In genomic region chr19:44754743-44755066, GRCh38 we compare ENCODE assay signal across 9 cellular contexts. TPM values are rescaled to one million over a fixed set of nuclear protein-coding genes. Genes with fewer than 3 reads are reported as not detected.
A peak's percentile ranks its signal among the peaks of the same experiment; 100 is the strongest.
DNase-seq lines count a peak whose midpoint lies in the region; ATAC-seq, FAIRE-seq and TF ChIP-seq lines count a peak whose summit lies in the region.
"Had no signal": no experiment of that assay in that cellular context is flagged by ENCODE, and none has a peak within 500 bp of the region (broad histone marks: within the 10 kb centered on the region; RNA-seq: fewer than 3 reads in every experiment).

No MANE protein-coding gene starts in this region.

- H3K4me3 ChIP-seq in GM23338 (peak overlapping the region; percentile 72), WERI-Rb-1 (ENCODE audit: low read depth, low read length) (peak overlapping the region; percentile 65), right cardiac atrium (ENCODE audit: low read length) (peak overlapping the region; percentile 61), skin epidermis (peak overlapping the region; percentile 23 to 81 (median 36))

- intact Hi-C loops in right cardiac atrium (cut with DNase I), result no loop called here

- H3K36me3 ChIP-seq in GM23338 (ENCODE audit: insufficient read depth) (no peaks in the 10 kb centered on the region), WERI-Rb-1 (peaks cover 5% of the 10 kb centered on the region)

- H3K4me3 Mint-ChIP-seq in GM23338, result peak overlapping the region; percentile 72

- TF ChIP-seq CTCF in GM23338 (conservative IDR thresholded peaks at IDR 0.05; ENCODE audit: low read depth in 2 of 2) (no peak), WERI-Rb-1 (IDR thresholded peaks at IDR 0.05; ENCODE audit: low read depth, low read length) (no peak)

- WGBS in right cardiac atrium, result 37% methylated on average over 10 of the region's 10 CpGs

- peak overlapping the region; percentile 94 for H3K4me2 ChIP-seq in GM23338

- H4K20me1 ChIP-seq in GM23338 (replicated peaks; ENCODE audit: insufficient read depth), result no peaks in the 10 kb centered on the region

- H3K4me1 ChIP-seq in GM23338 (ENCODE audit: insufficient read depth) (peaks cover 33% of the 10 kb centered on the region), right cardiac atrium (ENCODE audit: control insufficient read depth, insufficient read depth, low read length) (peaks cover 33% of the 10 kb centered on the region)

- H3K36me3 Mint-ChIP-seq in GM23338 (ENCODE audit: low read depth), result no peaks in the 10 kb centered on the region

- DNase-seq in GM23338 (ENCODE audit: low spot score) (peak; percentile 43), WERI-Rb-1 (no peak), right cardiac atrium (peak in 1 of 3 donors; percentile 21), H54 (ENCODE audit: insufficient read length, low spot score) (no peak), COR-L47 (lab: John Stamatoyannopoulos, UW) (no peak), islet precursor cell (no peak), NCI-H82 (lab: John Stamatoyannopoulos, UW) (no peak)

- H3K9me3 ChIP-seq in WERI-Rb-1 (ENCODE audit: severe bottlenecking), result no peaks in the 10 kb centered on the region
- H3K9me3 ChIP-seq in right cardiac atrium (ENCODE audit: control insufficient read depth, low read length), result no peaks in the 10 kb centered on the region

- no peaks in the 10 kb centered on the region for H3K79me2 ChIP-seq in GM23338 (replicated peaks; ENCODE audit: insufficient read depth)

- no peaks in the 10 kb centered on the region for H3K9me2 ChIP-seq in GM23338 (ENCODE audit: insufficient read depth)

- FAIRE-seq in H54 (lab: Jason Lieb, UNC), result no peak
- FAIRE-seq: endometrium had no signal

- peaks cover 16% of the 10 kb centered on the region; the same call in 1 of the 2 replicates for H3F3A ChIP-seq in GM23338 (replicated peaks; ENCODE audit: low read depth)

- H3K27me3 ChIP-seq in GM23338 (ENCODE audit: insufficient read depth), result peaks cover 88% of the 10 kb centered on the region
- H3K27me3 ChIP-seq in WERI-Rb-1 (ENCODE audit: insufficient read depth, low read depth, severe bottlenecking), result no peaks in the 10 kb centered on the region
- no peaks in the 10 kb centered on the region for H3K27me3 ChIP-seq in right cardiac atrium (ENCODE audit: control insufficient read depth, insufficient read depth)

- H3K27ac ChIP-seq in GM23338 (ENCODE audit: low read depth) (no peak overlapping the region), WERI-Rb-1 (peak overlapping the region; percentile 81), right cardiac atrium (ENCODE audit: low read length) (peak overlapping the region; percentile 68), skin epidermis (peak overlapping the region in 20 of 21 experiments; percentile 79 to 99 (median 97))

- ATAC-seq in GM23338, result no peak
- ATAC-seq in right cardiac atrium, result no peak

- H3K4me1 Mint-ChIP-seq in GM23338, result peaks cover 32% of the 10 kb centered on the region

- H3K9me3 Mint-ChIP-seq in GM23338, result no peaks in the 10 kb centered on the region; the same call in 2 of the 3 replicates

- H3K27me3 Mint-ChIP-seq in GM23338 (ENCODE audit: insufficient read depth, low read depth, poor library complexity), result peaks cover 82% of the 10 kb centered on the region

- TF ChIP-seq POLR2A in H54 (IDR thresholded peaks at IDR 0.05; ENCODE audit: low read depth, low read length), result no peak

- H3K27ac Mint-ChIP-seq in GM23338, result no peak overlapping the region

- peak overlapping the region; percentile 96 for H2AFZ ChIP-seq in GM23338

TF ChIP-seq in GM23338, 12 proteins besides CTCF, POLR2A, EP300 and RAD21:
- TF ChIP-seq EZH2 (IDR thresholded peaks at IDR 0.05; ENCODE audit: low read depth, unreplicated experiment), result peak; percentile 10
- TF ChIP-seq, protein P1, sequence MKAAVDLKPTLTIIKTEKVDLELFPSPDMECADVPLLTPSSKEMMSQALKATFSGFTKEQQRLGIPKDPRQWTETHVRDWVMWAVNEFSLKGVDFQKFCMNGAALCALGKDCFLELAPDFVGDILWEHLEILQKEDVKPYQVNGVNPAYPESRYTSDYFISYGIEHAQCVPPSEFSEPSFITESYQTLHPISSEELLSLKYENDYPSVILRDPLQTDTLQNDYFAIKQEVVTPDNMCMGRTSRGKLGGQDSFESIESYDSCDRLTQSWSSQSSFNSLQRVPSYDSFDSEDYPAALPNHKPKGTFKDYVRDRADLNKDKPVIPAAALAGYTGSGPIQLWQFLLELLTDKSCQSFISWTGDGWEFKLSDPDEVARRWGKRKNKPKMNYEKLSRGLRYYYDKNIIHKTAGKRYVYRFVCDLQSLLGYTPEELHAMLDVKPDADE (IDR thresholded peaks at IDR 0.05), result no peak
TF ChIP-seq in GM23338: peak in this region for 1.

RNA-seq across cellular contexts. Expression of gene BCL3, which starts 6.2 kb away (rescaled TPM):
- total RNA-seq in GM23338 (2014; rRNA removed; shearing (Covaris generic)), result 0.62 and 1.4 TPM in 2 replicates
- polyA plus RNA-seq in GM23338 (2016; fragmentation: Nextera tagmentation; extraction: Ambion mirVana) (3.3 and 4.1 TPM in 2 replicates), right cardiac atrium (25.8 TPM)
- total RNA-seq in right cardiac atrium, result 10 to 100 TPM; 14.9 to 39.4 (median 17.9) TPM

RNA-seq across cellular contexts. Expression of gene CBLC, which starts 23.0 kb away (rescaled TPM):
- 27.1 and 29.3 TPM in 2 replicates for total RNA-seq in GM23338 (2014; rRNA removed; shearing (Covaris generic))
- polyA plus RNA-seq in GM23338 (2016; fragmentation: Nextera tagmentation; extraction: Ambion mirVana), result 13.8 and 14.5 TPM in 2 replicates
- total RNA-seq in right cardiac atrium, result not detected
- not detected for polyA plus RNA-seq in right cardiac atrium

RNA-seq across cellular contexts. Expression of gene BCAM, which starts 54.2 kb away (rescaled TPM):
- 80.5 and 100 TPM in 2 replicates for total RNA-seq in GM23338 (2014; rRNA removed; shearing (Covaris generic))
- polyA plus RNA-seq in GM23338 (2016; fragmentation: Nextera tagmentation; extraction: Ambion mirVana), result 33.3 and 36.9 TPM in 2 replicates
- 100 to 1,000 TPM in 1 of 4 donors, 10 to 100 TPM in 3; 69.9 to 130 (median 80.1) TPM for total RNA-seq in right cardiac atrium
- polyA plus RNA-seq in right cardiac atrium, result 107 TPM

RNA-seq across cellular contexts. Expression of gene CEACAM16, which starts 55.8 kb away (rescaled TPM):
- total RNA-seq in GM23338 (2014; rRNA removed; shearing (Covaris generic)), result not detected in 2 replicates
- polyA plus RNA-seq in GM23338 (2016; fragmentation: Nextera tagmentation; extraction: Ambion mirVana), result not detected in 2 replicates
- not detected for total RNA-seq in right cardiac atrium
- not detected for polyA plus RNA-seq in right cardiac atrium

Comparison
In these comparisons a context has a peak if more than half of its experiments do, and no peak if none do; other contexts are left out.
1. RNA of gene CBLC, which starts 23.0 kb away (total RNA-seq): 27.1 to 29.3 TPM in GM23338; not detected in right cardiac atrium; every median in the first group is over 10 times any median in the second.
2. Peak in every context shown above with its lines, with median percentiles within 50 percentile points of each other: H3K4me3 ChIP-seq.